Comparison of ENCODE assay signal across 1 cellular context in genomic region chr1:235942979-235943575, GRCh38.
TF ChIP-seq lines count a peak whose summit lies in the region.

No MANE protein-coding gene starts in this region.

TF ChIP-seq in IMR-90, 13 proteins besides CTCF, POLR2A, EP300 and RAD21 (continued from another document):
- TF ChIP-seq, protein P1, sequence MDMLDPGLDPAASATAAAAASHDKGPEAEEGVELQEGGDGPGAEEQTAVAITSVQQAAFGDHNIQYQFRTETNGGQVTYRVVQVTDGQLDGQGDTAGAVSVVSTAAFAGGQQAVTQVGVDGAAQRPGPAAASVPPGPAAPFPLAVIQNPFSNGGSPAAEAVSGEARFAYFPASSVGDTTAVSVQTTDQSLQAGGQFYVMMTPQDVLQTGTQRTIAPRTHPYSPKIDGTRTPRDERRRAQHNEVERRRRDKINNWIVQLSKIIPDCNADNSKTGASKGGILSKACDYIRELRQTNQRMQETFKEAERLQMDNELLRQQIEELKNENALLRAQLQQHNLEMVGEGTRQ (IDR thresholded peaks at IDR 0.05; ENCODE audit: low read depth, low read length) = no peak
- TF ChIP-seq FOS (IDR thresholded peaks at IDR 0.05; ENCODE audit: low read depth, low read length) = no peak
